19 cellular contexts compared by ENCODE assay signal in the genomic region with DNA sequence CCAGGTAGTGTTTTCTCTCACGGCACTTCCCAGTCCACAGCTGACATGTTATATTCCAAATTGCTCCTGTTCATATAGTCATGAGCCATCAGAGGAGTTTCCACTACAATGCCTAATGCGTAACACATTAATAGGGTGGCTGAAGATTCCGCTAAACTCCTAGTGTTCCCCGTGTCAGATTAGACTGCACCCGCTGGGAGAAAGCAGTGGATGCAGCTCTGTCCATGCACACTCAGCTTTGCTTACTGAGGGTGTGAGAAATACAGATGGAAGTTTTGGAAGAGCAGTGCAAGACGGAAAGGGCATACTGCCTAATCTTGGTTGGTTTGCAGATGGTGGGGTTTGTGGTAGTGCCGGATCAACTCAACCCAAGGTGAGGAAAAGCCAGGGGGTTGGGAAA.
"Had no signal": no experiment of that assay in that cellular context is flagged by ENCODE, and none has a peak within 500 bp of the region (broad histone marks: within the 10 kb centered on the region; RNA-seq: fewer than 3 reads in every experiment).

No MANE protein-coding gene starts in this region.

- H3K27me3 Mint-ChIP-seq: activated naive CD4-positive, alpha-beta T cell treated with anti-CD3 and anti-CD28 coated beads, Interleukin-2, amount 50 U/mL, for 24 hours; effector memory CD8-positive, alpha-beta T cell; stimulated activated naive B cell treated with anti-CD40 and anti-IgM and Interleukin-4, amounts not matched to agents 10 μg/mL and 1 μg/mL and 100 μg/mL, for 72 hours had no signal

- H3K36me3 Mint-ChIP-seq: mesothelial cell of epicardium had no signal

- H3K27ac ChIP-seq: brain microvascular endothelial cell, foreskin keratinocyte, neutrophil, parathyroid adenoma, SK-N-MC, thoracic aorta had no signal

- ATAC-seq: activated CD4-positive, CD25-positive, alpha-beta regulatory T cell treated with anti-CD3 and anti-CD28 coated beads, Interleukin-2, amount 50 U/mL, for 24 hours; activated T-cell treated with anti-CD3 and anti-CD28 coated beads, Interleukin-2, amount 50 U/mL, for 4 hours; effector memory CD8-positive, alpha-beta T cell; foreskin keratinocyte; stimulated activated naive B cell treated with anti-CD40 and anti-IgM and Interleukin-4, amounts not matched to agents 10 μg/mL and 1 μg/mL and 100 μg/mL, for 72 hours had no signal

- H3K27ac Mint-ChIP-seq: mesothelial cell of epicardium had no signal

- H3K4me3 Mint-ChIP-seq: activated naive CD4-positive, alpha-beta T cell treated with anti-CD3 and anti-CD28 coated beads, Interleukin-2, amount 50 U/mL, for 24 hours; activated T-cell treated with anti-CD3 and anti-CD28 coated beads, Interleukin-2, amount 50 U/mL, for 4 hours; effector memory CD8-positive, alpha-beta T cell; mesothelial cell of epicardium; stimulated activated naive B cell treated with anti-CD40 and anti-IgM and Interleukin-4, amounts not matched to agents 10 μg/mL and 1 μg/mL and 100 μg/mL, for 72 hours had no signal

- DNase-seq: activated CD4-positive, alpha-beta T cell treated with anti-CD3 and anti-CD28 coated beads, Interleukin-2, amount 50 U/mL, for 4 hours; activated T-cell treated with anti-CD3 and anti-CD28 coated beads, Interleukin-2, amount 50 U/mL, for 4 hours; brain microvascular endothelial cell; effector memory CD8-positive, alpha-beta T cell; foreskin keratinocyte; kidney glomerular epithelial cell; retina; stimulated activated CD4-positive, alpha-beta T cell treated with anti-CD3 and anti-CD28 coated beads, Interleukin-15, amount 100 ng/mL, for 24 hours; stimulated activated CD4-positive, alpha-beta T cell treated with anti-CD3 and anti-CD28 coated beads, Interleukin-4, amount 100 ng/mL, for 1 hour; stimulated activated naive B cell treated with anti-CD40 and anti-IgM and Interleukin-4, amounts not matched to agents 10 μg/mL and 1 μg/mL and 100 μg/mL, for 72 hours; T-helper 1 cell; T1000 had no signal

- H3K9me3 Mint-ChIP-seq: activated naive CD4-positive, alpha-beta T cell treated with anti-CD3 and anti-CD28 coated beads, Interleukin-2, amount 50 U/mL, for 24 hours; activated T-cell treated with anti-CD3 and anti-CD28 coated beads, Interleukin-2, amount 50 U/mL, for 4 hours; effector memory CD8-positive, alpha-beta T cell; mesothelial cell of epicardium; stimulated activated naive B cell treated with anti-CD40 and anti-IgM and Interleukin-4, amounts not matched to agents 10 μg/mL and 1 μg/mL and 100 μg/mL, for 72 hours had no signal

- H3K36me3 ChIP-seq: brain microvascular endothelial cell, thoracic aorta had no signal

- H3K4me3 ChIP-seq: SK-N-MC, thoracic aorta had no signal

- H3K9me3 ChIP-seq: neutrophil, thoracic aorta had no signal

- H3K27me3 ChIP-seq: brain microvascular endothelial cell, foreskin keratinocyte, neutrophil had no signal
